ENCODE assay signal across 16 cellular contexts in the genomic region with DNA sequence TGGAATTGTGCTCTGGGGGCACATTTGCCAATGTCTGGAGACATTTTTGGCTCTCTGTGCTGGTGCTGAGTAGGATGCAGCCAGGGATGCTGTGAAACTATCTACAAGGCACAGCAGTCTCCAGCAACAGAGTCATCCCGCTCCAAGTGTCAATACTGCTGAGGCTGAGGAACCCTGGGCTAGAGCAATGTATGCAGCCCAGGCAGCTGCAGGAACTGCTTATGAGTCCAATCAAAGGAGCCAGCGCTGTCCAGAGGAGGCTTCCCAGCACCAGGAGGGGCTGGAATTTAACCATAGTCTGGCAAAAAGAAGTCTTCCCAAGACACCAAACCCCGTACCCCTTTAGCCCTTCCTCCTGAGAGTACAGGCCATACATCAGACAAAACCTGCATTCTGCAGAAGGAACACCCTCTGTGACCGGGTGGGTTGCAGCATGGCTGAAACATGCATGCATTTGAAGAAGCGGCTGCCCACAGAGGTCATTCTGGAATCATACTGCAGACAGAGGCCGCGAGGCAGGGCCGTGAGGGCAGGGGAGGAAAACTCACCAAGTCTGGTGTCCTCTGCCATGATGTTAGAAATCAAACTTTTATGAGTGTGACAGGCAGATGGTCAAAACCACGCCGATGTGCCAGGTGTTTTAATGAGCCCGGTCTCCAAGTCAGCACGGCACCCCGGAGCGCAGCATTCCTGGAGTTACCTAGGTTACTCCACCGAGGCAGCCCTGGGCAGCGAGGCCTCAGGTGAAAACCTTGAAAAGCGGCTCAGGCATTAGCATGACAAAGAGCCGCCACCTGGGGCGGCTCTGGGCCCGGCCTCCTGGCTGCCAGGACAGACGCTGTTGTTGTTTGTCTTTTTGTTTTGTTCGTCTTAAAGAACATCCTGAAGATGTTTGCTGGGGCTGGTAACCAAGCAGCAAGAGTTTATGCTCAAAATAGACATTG.
A peak's percentile ranks its signal among the peaks of the same experiment; 100 is the strongest.
DNase-seq lines count a peak whose midpoint lies in the region; ATAC-seq and TF ChIP-seq lines count a peak whose summit lies in the region.
"Had no signal": no experiment of that assay in that cellular context is flagged by ENCODE, and none has a peak within 500 bp of the region (broad histone marks: within the 10 kb centered on the region; RNA-seq: fewer than 3 reads in every experiment).

No MANE protein-coding gene starts in this region.

- H3K27ac Mint-ChIP-seq in natural killer cell: no peak overlapping the region
- no peak overlapping the region for H3K27ac Mint-ChIP-seq in natural killer cell treated with Interleukin-12 subunit alpha and Interleukin-12 subunit beta and Interleukin-15 and Interleukin-18, amount 100 ng/mL, for 72 hours
- H3K27ac Mint-ChIP-seq in activated CD4-positive, alpha-beta memory T cell treated with anti-CD3 and anti-CD28 coated beads, Interleukin-2, amount 10 ng/mL, durations not matched to agents 7 days and 5 days: no peak overlapping the region

- intact Hi-C loops in natural killer cell (cut with micrococcal nuclease): no loop called here
- intact Hi-C loops in ovary (cut with DNase I): no loop called here

- no peak overlapping the region for H3K4me3 ChIP-seq in ovary

- no peak for TF ChIP-seq CTCF in natural killer cell (IDR thresholded peaks at IDR 0.05)
- no peak for TF ChIP-seq CTCF in ovary (IDR thresholded peaks at IDR 0.05)

- TF ChIP-seq EP300 in ovary (IDR thresholded peaks at IDR 0.05): no peak

- H3K4me1 Mint-ChIP-seq in natural killer cell: peaks cover 6 to 7% of the 10 kb centered on the region in 2 donors
- peaks cover 0 to 11% of the 10 kb centered on the region in 2 donors for H3K4me1 Mint-ChIP-seq in natural killer cell treated with Interleukin-12 subunit alpha and Interleukin-12 subunit beta and Interleukin-15 and Interleukin-18, amount 100 ng/mL, for 72 hours (ENCODE audit: low read depth in 2 of 2)
- no peaks in the 10 kb centered on the region for H3K4me1 Mint-ChIP-seq in activated CD4-positive, alpha-beta memory T cell treated with anti-CD3 and anti-CD28 coated beads, Interleukin-2, amount 10 ng/mL, durations not matched to agents 7 days and 5 days

- no peaks in the 10 kb centered on the region for H3K36me3 ChIP-seq in ovary

- no peak overlapping the region for H3K27ac ChIP-seq in ovary

- peak; percentile 8 for DNase-seq in natural killer cell
- DNase-seq in natural killer cell treated with Interleukin-12 subunit alpha and Interleukin-12 subunit beta and Interleukin-15 and Interleukin-18, amount 100 ng/mL, for 72 hours (ENCODE audit: low spot score): no peak
- peak; percentile 7 for DNase-seq in activated CD4-positive, alpha-beta memory T cell treated with anti-CD3 and anti-CD28 coated beads, Interleukin-2, amount 10 ng/mL, durations not matched to agents 7 days and 5 days
- DNase-seq in left lobe of liver (ENCODE audit: low spot score): peak; percentile 28
- peak; percentile 35 for DNase-seq in ureter (ENCODE audit: low spot score)
- DNase-seq in H4 (ENCODE audit: low spot score): no peak
- no peak for DNase-seq in nucleus accumbens (lab: John Stamatoyannopoulos, UW)
- no peak for DNase-seq in ovary
- DNase-seq: activated CD4-positive, alpha-beta T cell treated with anti-CD3 and anti-CD28 coated beads for 48 hours; activated effector memory CD4-positive, alpha-beta T cell treated with Interleukin-2 at 50 U/mL for 16 hours; Calu3; effector CD4-positive, alpha-beta T cell; foreskin melanocyte; KG1; NCI-H446; T-helper 2 cell had no signal

- CTCF ChIA-PET in activated CD4-positive, alpha-beta memory T cell treated with anti-CD3 and anti-CD28 coated beads, Interleukin-2, amount 10 ng/mL, durations not matched to agents 7 days and 5 days (lab: Charles Lee): no interaction called here

- peaks cover 3 to 6% of the 10 kb centered on the region in 2 donors for H3K9me3 Mint-ChIP-seq in natural killer cell
- peaks cover 11% of the 10 kb centered on the region for H3K9me3 Mint-ChIP-seq in natural killer cell treated with Interleukin-12 subunit alpha and Interleukin-12 subunit beta and Interleukin-15 and Interleukin-18, amount 100 ng/mL, for 72 hours
- peaks cover 24% of the 10 kb centered on the region for H3K9me3 Mint-ChIP-seq in activated CD4-positive, alpha-beta memory T cell treated with anti-CD3 and anti-CD28 coated beads, Interleukin-2, amount 10 ng/mL, durations not matched to agents 7 days and 5 days

- WGBS in ovary, 3 donors: 63 to 79% (median 68%) methylated on average over 22 of the region's 22 CpGs

- H3K27me3 Mint-ChIP-seq in natural killer cell (ENCODE audit: low read depth in 2 of 2): peaks cover 6 to 7% of the 10 kb centered on the region in 2 donors
- peaks cover 4 to 6% of the 10 kb centered on the region in 2 donors for H3K27me3 Mint-ChIP-seq in natural killer cell treated with Interleukin-12 subunit alpha and Interleukin-12 subunit beta and Interleukin-15 and Interleukin-18, amount 100 ng/mL, for 72 hours
- H3K27me3 Mint-ChIP-seq in activated CD4-positive, alpha-beta memory T cell treated with anti-CD3 and anti-CD28 coated beads, Interleukin-2, amount 10 ng/mL, durations not matched to agents 7 days and 5 days: peaks cover 7% of the 10 kb centered on the region

- no peak for TF ChIP-seq POLR2A in ovary (IDR thresholded peaks at IDR 0.05)

- ATAC-seq in natural killer cell (no peak), left lobe of liver (no peak)
- no peak for ATAC-seq in natural killer cell treated with Interleukin-12 subunit alpha and Interleukin-12 subunit beta and Interleukin-15 and Interleukin-18, amount 100 ng/mL, for 72 hours

- H3K9me3 ChIP-seq in ovary: no peaks in the 10 kb centered on the region

- no peak overlapping the region for H3K4me3 Mint-ChIP-seq in natural killer cell
- H3K4me3 Mint-ChIP-seq in natural killer cell treated with Interleukin-12 subunit alpha and Interleukin-12 subunit beta and Interleukin-15 and Interleukin-18, amount 100 ng/mL, for 72 hours: no peak overlapping the region
- H3K4me3 Mint-ChIP-seq in activated CD4-positive, alpha-beta memory T cell treated with anti-CD3 and anti-CD28 coated beads, Interleukin-2, amount 10 ng/mL, durations not matched to agents 7 days and 5 days: no peak overlapping the region

- POLR2A ChIA-PET in activated CD4-positive, alpha-beta memory T cell treated with anti-CD3 and anti-CD28 coated beads, Interleukin-2, amount 10 ng/mL, durations not matched to agents 7 days and 5 days (lab: Charles Lee): no interaction called here

- peaks cover 15% of the 10 kb centered on the region for H3K36me3 Mint-ChIP-seq in natural killer cell
- peaks cover 17% of the 10 kb centered on the region for H3K36me3 Mint-ChIP-seq in natural killer cell treated with Interleukin-12 subunit alpha and Interleukin-12 subunit beta and Interleukin-15 and Interleukin-18, amount 100 ng/mL, for 72 hours
- H3K36me3 Mint-ChIP-seq in activated CD4-positive, alpha-beta memory T cell treated with anti-CD3 and anti-CD28 coated beads, Interleukin-2, amount 10 ng/mL, durations not matched to agents 7 days and 5 days (ENCODE audit: low read depth): peaks cover 5% of the 10 kb centered on the region

- H3K27me3 ChIP-seq in ovary: no peaks in the 10 kb centered on the region

- peaks cover 2% of the 10 kb centered on the region for H3K4me1 ChIP-seq in ovary (ENCODE audit: insufficient read depth)

Comparison
In these comparisons a context has a peak if more than half of its experiments do, and no peak if none do; other contexts are left out.
1. DNase-seq: peak in natural killer cell (single experiment), activated CD4-positive, alpha-beta memory T cell treated with anti-CD3 and anti-CD28 coated beads, Interleukin-2, amount 10 ng/mL, durations not matched to agents 7 days and 5 days (single experiment), left lobe of liver (single experiment) and ureter (single experiment); none in natural killer cell treated with Interleukin-12 subunit alpha and Interleukin-12 subunit beta and Interleukin-15 and Interleukin-18, amount 100 ng/mL, for 72 hours (single experiment), H4 (single experiment), nucleus accumbens (0 of 56) and ovary (0 of 5).